Comparison of ENCODE assay signal across 8 cellular contexts in the genomic region with DNA sequence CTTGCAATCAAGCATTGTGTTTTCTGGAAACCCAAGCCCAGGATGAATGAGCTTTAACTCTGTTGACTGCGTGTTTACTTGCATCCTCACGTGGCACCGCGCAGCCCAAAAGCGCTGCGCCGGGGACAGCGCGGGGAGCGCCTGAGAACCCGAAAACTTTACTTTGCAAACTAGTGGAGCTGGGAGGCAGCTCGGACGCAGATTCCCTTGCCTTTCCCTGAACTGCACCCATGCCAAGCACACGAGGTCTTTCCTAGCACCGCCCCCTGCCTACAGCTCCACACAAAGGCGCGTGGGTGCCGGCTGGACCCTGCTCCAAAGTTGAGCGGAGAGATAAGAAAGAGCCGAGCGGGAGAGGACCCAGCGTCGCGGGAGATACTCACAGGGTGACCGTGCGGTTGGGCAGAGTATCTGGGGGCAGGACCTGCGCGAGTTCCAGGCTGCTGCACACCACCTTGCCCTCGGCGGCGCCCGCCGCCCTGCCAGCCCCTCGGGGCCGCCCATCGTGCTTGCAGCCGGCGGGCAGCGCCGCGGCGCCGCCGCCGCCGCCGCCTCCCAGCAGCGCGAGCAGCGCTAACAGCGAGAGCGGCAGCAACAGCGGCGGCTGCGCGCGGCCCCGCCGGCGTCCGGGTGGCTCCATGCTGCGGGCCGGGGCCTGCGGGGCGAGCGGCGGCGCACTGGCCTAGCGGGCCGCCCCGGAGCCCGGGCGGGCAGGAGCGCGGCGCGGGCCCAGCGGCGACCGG. TPM values are rescaled to one million over a fixed set of nuclear protein-coding genes. Genes with fewer than 3 reads are reported as not detected.
DNase-seq lines count a peak whose midpoint lies in the region; ATAC-seq, FAIRE-seq and TF ChIP-seq lines count a peak whose summit lies in the region.

No MANE protein-coding gene starts in this region.

- H3K4me3 ChIP-seq in keratinocyte (ENCODE audit: control insufficient read depth in 2 of 3, extremely low read depth in 1 of 3, insufficient read depth in 2 of 3, low read depth in 1 of 3, low read length in 3 of 3) (peak overlapping the region; percentile 52 to 86 (median 72)), spleen (peak overlapping the region; percentile 26 to 73 (median 52))

- H3K4me2 ChIP-seq in keratinocyte (ENCODE audit: control insufficient read depth, extremely low read depth, insufficient read depth, low read depth, low read length): peak overlapping the region; percentile 75

- dilution Hi-C loops in keratinocyte (cut with MboI; ENCODE audit: extremely low pct_ligation_motif_present, low sequenced_read_pairs): no loop called here

- intact Hi-C loops in spleen (cut with DNase I; ENCODE audit: low total_unique reads): no loop called here

- H3K27ac ChIP-seq in KOPT-K1 (ENCODE audit: low read depth, low read length, poor library complexity, severe bottlenecking): peak overlapping the region; percentile 53
- H3K27ac ChIP-seq in keratinocyte (ENCODE audit: control insufficient read depth, insufficient read depth, low read length): peak overlapping the region; percentile 77
- H3K27ac ChIP-seq in spleen: peak overlapping the region in 4 of 8 donors; percentile 56 to 67 (median 60)

- peaks cover 50% of the 10 kb centered on the region for H3K79me2 ChIP-seq in keratinocyte (ENCODE audit: control insufficient read depth, insufficient read depth, low read length)

- ATAC-seq in GM18907 (IDR thresholded peaks at IDR 0.05; ENCODE audit: unreplicated experiment): peak; percentile 64

- H3K27me3 ChIP-seq in keratinocyte (ENCODE audit: control insufficient read depth, extremely low read depth, insufficient read depth, low read length) (no peaks in the 10 kb centered on the region), spleen (replicated peaks in 1 of 7) (peaks cover 0 to 41% (median 0%) of the 10 kb centered on the region in 7 donors)

- H3K36me3 ChIP-seq in KOPT-K1 (ENCODE audit: insufficient read depth, low read length) (no peaks in the 10 kb centered on the region), keratinocyte (ENCODE audit: control insufficient read depth in 2 of 2, extremely low read depth in 1 of 2, insufficient read depth in 2 of 2, low read length in 2 of 2) (no peaks in the 10 kb centered on the region), spleen (no peaks in the 10 kb centered on the region)

- no peaks in the 10 kb centered on the region for H4K20me1 ChIP-seq in keratinocyte (ENCODE audit: control insufficient read depth, extremely low read depth, insufficient read depth, low read length)

- no peaks in the 10 kb centered on the region for H3K9me1 ChIP-seq in keratinocyte (ENCODE audit: control insufficient read depth, extremely low read depth, insufficient read depth, low read length)

- H3K9me3 ChIP-seq in KOPT-K1 (ENCODE audit: insufficient read depth, low read length, poor library complexity, severe bottlenecking): no peaks in the 10 kb centered on the region
- no peaks in the 10 kb centered on the region for H3K9me3 ChIP-seq in keratinocyte (ENCODE audit: control insufficient read depth, low read depth, low read length)
- H3K9me3 ChIP-seq in spleen: no peaks in the 10 kb centered on the region

- peak; percentile 29 for FAIRE-seq in keratinocyte (lab: Jason Lieb, UNC)

- peak overlapping the region; percentile 61 for H2AFZ ChIP-seq in keratinocyte (ENCODE audit: control insufficient read depth, low read length)

- peaks cover 9% of the 10 kb centered on the region for H3K4me1 ChIP-seq in keratinocyte (ENCODE audit: control insufficient read depth, extremely low read depth, insufficient read depth, low read length)
- peaks cover 0 to 19% (median 13%) of the 10 kb centered on the region in 6 donors for H3K4me1 ChIP-seq in spleen

- peak overlapping the region; percentile 86 for H3K9ac ChIP-seq in keratinocyte (ENCODE audit: control insufficient read depth, extremely low read depth, insufficient read depth, low read length)

- 0 to 9% (median 1%) methylated on average over 28 to 80 of the region's 80 CpGs for WGBS in spleen, 5 donors

- no peak for TF ChIP-seq POLR2A in spleen (IDR thresholded peaks at IDR 0.05)

- peak in 1 of 3 experiments; percentile 33 for TF ChIP-seq CTCF in keratinocyte (optimal IDR thresholded peaks at IDR 0.05 in 1 of 3, IDR thresholded peaks at IDR 0.05 in 1 of 3, conservative IDR thresholded peaks at IDR 0.05 in 1 of 3; ENCODE audit: extremely low read depth in 1 of 3, insufficient read depth in 2 of 3, low read length in 3 of 3)
- TF ChIP-seq CTCF in spleen (IDR thresholded peaks at IDR 0.05 in 8 of 11, conservative IDR thresholded peaks at IDR 0.05 in 3 of 11): no peak

- peak; percentile 73 for DNase-seq in AG08396 (ENCODE audit: low spot score)
- peak; percentile 38 for DNase-seq in SKM-1 treated with dmso at 0.1 percent for 144 hours (lab: John Stamatoyannopoulos, UW; ENCODE audit: unreplicated experiment)
- peak; percentile 24 for DNase-seq in cerebellum (ENCODE audit: low spot score)
- no peak for DNase-seq in keratinocyte (ENCODE audit: low read depth, low spot score)
- DNase-seq in spleen: peak; percentile 81
- no peak for DNase-seq in NK-92 (lab: John Stamatoyannopoulos, UW; ENCODE audit: unreplicated experiment)

RNA-seq across cellular contexts. Expression of a gene that starts 0.6 kb away (rescaled TPM):
- total RNA-seq in cerebellum: 69.7 TPM
- polyA plus RNA-seq in keratinocyte: 35.1 to 38.7 TPM (median 36.4 TPM) in 3 replicates
- polyA plus RNA-seq in keratinocyte (2011; ENCODE audit: low read depth): 17.7 TPM
- 15.6 and 24.3 TPM in 2 replicates for polyA plus RNA-seq in keratinocyte (2011; cell fraction: cytosol; rRNA removed)
- polyA plus RNA-seq in keratinocyte (2011; cell fraction: nucleus; rRNA removed): 61.9 and 72.5 TPM in 2 replicates
- polyA plus RNA-seq in keratinocyte (2012; ENCODE audit: low replicate concordance): 23.1 and 30.2 TPM in 2 replicates
- 55.7 to 129 TPM (median 90.1 TPM) in 3 replicates for polyA minus RNA-seq in keratinocyte
- 31.3 TPM for polyA minus RNA-seq in keratinocyte (2011; cell fraction: cytosol; rRNA and poly(A)+ RNA removed)
- polyA minus RNA-seq in keratinocyte (2011; cell fraction: nucleus; rRNA and poly(A)+ RNA removed): 75.0 and 117 TPM in 2 replicates
- total RNA-seq in spleen: 10 to 100 TPM in 1 of 7 donors, 1 to 10 TPM in 6; 4.3 to 10.6 (median 5.9) TPM
- 1 to 10 TPM; 1.6 TPM for polyA plus RNA-seq in spleen

Comparison
In these comparisons a context has a peak if more than half of its experiments do, and no peak if none do; other contexts are left out.
1. DNase-seq: peak in AG08396 (single experiment), SKM-1 treated with dmso at 0.1 percent for 144 hours (single experiment), cerebellum (single experiment) and spleen (single experiment); none in keratinocyte (single experiment) and NK-92 (single experiment).